ENCODE assay signal across 1 cellular context in genomic region chr11:35678975-35679374, GRCh38.
TF ChIP-seq lines count a peak whose summit lies in the region.

No MANE protein-coding gene starts in this region.

TF ChIP-seq in HepG2, 621 proteins besides CTCF, POLR2A, EP300 and RAD21 (continued from another document):
- TF ChIP-seq ZHX2 (IDR thresholded peaks at IDR 0.05; ENCODE audit: low read depth) (no peak), ZHX2 (CRISPR knock-in tag; IDR thresholded peaks at IDR 0.05; ENCODE audit: borderline replicate concordance) (no peak)
